Comparison of ENCODE assay signal across 25 cellular contexts in the genomic region with DNA sequence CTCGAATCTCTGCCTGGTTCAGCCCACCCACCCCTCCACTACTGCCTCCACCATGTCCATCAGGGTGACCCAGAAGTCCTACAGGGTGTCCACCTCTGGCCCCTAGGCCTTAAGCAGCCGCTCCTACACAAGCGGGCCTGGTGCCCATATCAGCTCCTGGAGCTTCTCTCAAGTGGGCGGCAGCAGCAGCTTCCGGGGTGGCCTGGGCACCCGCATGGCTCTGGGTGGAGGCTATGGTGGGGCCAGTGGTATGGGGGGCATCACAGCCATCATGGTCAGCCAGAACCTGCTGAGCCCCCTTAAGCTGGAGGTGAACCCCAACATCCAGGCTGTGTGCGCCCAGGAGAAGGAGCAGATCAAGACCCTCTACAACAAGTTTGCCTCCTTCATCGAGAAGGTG.
"Had no signal": no experiment of that assay in that cellular context is flagged by ENCODE, and none has a peak within 500 bp of the region (broad histone marks: within the 10 kb centered on the region; RNA-seq: fewer than 3 reads in every experiment).

No MANE protein-coding gene starts in this region.

- ATAC-seq: effector memory CD8-positive, alpha-beta T cell; esophagus mucosa; gastrocnemius medialis; heart right ventricle; left cardiac atrium; left lung; left ventricle myocardium superior; mucosa of descending colon had no signal

- H3K4me3 ChIP-seq: colonic mucosa, gastrocnemius medialis, heart right ventricle, left lung, lower lobe of right lung, mucosa of descending colon had no signal

- H3K27me3 ChIP-seq: colonic mucosa had no signal

- FAIRE-seq: endometrium, islet of Langerhans, keratinocyte had no signal

- DNase-seq: colonic mucosa; cortex of kidney; effector CD8-positive, alpha-beta T cell; effector memory CD8-positive, alpha-beta T cell; endodermal cell; erythroblast; foreskin melanocyte; gastrocnemius medialis; glutamatergic neuron; heart right ventricle; hippocampal formation; left cardiac atrium; left lung; left ventricle myocardium superior; lower lobe of right lung; mesenchymal stem cell; mucosa of descending colon; naive B cell had no signal

- H3K4me3 Mint-ChIP-seq: dendritic cell treated with granulocyte-macrophage colony-stimulating factor and Interleukin-4, amounts not matched to agents 40 ng/mL and 50 ng/mL, for 4 days; effector memory CD8-positive, alpha-beta T cell; endodermal cell; mesothelial cell of epicardium had no signal

- H3K27ac Mint-ChIP-seq: dendritic cell treated with granulocyte-macrophage colony-stimulating factor and Interleukin-4, amounts not matched to agents 40 ng/mL and 50 ng/mL, for 4 days; effector memory CD8-positive, alpha-beta T cell; endodermal cell; mesothelial cell of epicardium; naive B cell had no signal

- H3K9me3 Mint-ChIP-seq: dendritic cell treated with granulocyte-macrophage colony-stimulating factor and Interleukin-4, amounts not matched to agents 40 ng/mL and 50 ng/mL, for 4 days; effector memory CD8-positive, alpha-beta T cell; endodermal cell; mesothelial cell of epicardium; naive B cell had no signal

- H3K27ac ChIP-seq: colonic mucosa, epithelial cell of prostate, gastrocnemius medialis, heart right ventricle, left lung, lower lobe of right lung had no signal

- H3K36me3 ChIP-seq: colonic mucosa, gastrocnemius medialis, heart right ventricle, left lung, lower lobe of right lung had no signal

- H3K9me3 ChIP-seq: colonic mucosa, gastrocnemius medialis, heart right ventricle, left lung, lower lobe of right lung, mucosa of descending colon had no signal
